Comparison of ENCODE assay signal across 9 cellular contexts in the genomic region with DNA sequence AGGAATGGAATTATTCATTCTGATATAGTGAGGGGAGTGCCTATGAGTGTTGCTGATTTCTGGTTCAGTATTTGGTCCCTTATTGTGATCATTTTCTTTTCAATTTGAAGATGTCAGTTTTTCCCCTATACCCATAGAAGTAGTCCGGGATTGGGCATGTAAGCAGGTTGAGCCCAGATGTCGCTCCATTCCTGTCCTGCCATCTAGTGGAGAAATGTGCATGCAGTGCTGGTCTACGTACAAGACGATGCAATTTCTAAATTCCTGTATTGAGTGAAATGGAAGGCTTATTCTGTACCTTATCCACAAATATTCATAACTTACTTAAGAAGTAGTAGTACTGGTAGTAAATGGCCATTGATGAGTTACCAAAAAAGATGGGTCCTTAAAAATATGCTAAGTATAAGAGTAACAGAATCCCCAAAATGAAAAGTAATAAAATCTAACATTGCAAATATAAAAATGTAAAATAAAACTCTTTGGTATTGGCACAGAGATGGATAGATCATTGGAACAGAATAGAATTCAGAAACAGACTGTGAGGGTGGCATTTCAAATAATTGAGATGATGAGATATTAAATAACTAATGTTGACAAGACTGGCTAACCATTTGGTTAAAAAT.
DNase-seq lines count a peak whose midpoint lies in the region; ATAC-seq lines count a peak whose summit lies in the region.
"Had no signal": no experiment of that assay in that cellular context is flagged by ENCODE, and none has a peak within 500 bp of the region (broad histone marks: within the 10 kb centered on the region; RNA-seq: fewer than 3 reads in every experiment).

No MANE protein-coding gene starts in this region.

- H3K36me3 Mint-ChIP-seq in activated CD8-positive, alpha-beta T cell treated with anti-CD3 and anti-CD28 coated beads, Interleukin-2, amount 10 ng/mL, durations not matched to agents 7 days and 5 days (ENCODE audit: low read depth): no peaks in the 10 kb centered on the region
- H3K36me3 Mint-ChIP-seq: activated naive CD4-positive, alpha-beta T cell treated with anti-CD3 and anti-CD28 coated beads, Interleukin-2, amount 50 U/mL, for 24 hours had no signal

- peak; percentile 94 for ATAC-seq in HG03175 (IDR thresholded peaks at IDR 0.05; ENCODE audit: unreplicated experiment)
- ATAC-seq in activated CD8-positive, alpha-beta T cell treated with anti-CD3 and anti-CD28 coated beads, Interleukin-2, amount 10 ng/mL, durations not matched to agents 7 days and 5 days: no peak

- no peak overlapping the region for H3K27ac Mint-ChIP-seq in activated CD8-positive, alpha-beta T cell treated with anti-CD3 and anti-CD28 coated beads, Interleukin-2, amount 10 ng/mL, durations not matched to agents 7 days and 5 days
- H3K27ac Mint-ChIP-seq: activated naive CD4-positive, alpha-beta T cell treated with anti-CD3 and anti-CD28 coated beads, Interleukin-2, amount 50 U/mL, for 24 hours had no signal

- H3K27me3 Mint-ChIP-seq in activated CD8-positive, alpha-beta T cell treated with anti-CD3 and anti-CD28 coated beads, Interleukin-2, amount 10 ng/mL, durations not matched to agents 7 days and 5 days (ENCODE audit: low read depth): peaks cover 2% of the 10 kb centered on the region

- no peak overlapping the region for H3K4me3 Mint-ChIP-seq in activated CD8-positive, alpha-beta T cell treated with anti-CD3 and anti-CD28 coated beads, Interleukin-2, amount 10 ng/mL, durations not matched to agents 7 days and 5 days
- H3K4me3 Mint-ChIP-seq: activated naive CD4-positive, alpha-beta T cell treated with anti-CD3 and anti-CD28 coated beads, Interleukin-2, amount 50 U/mL, for 24 hours had no signal

- no peaks in the 10 kb centered on the region for H3K9me3 Mint-ChIP-seq in activated CD8-positive, alpha-beta T cell treated with anti-CD3 and anti-CD28 coated beads, Interleukin-2, amount 10 ng/mL, durations not matched to agents 7 days and 5 days (ENCODE audit: insufficient read depth)
- H3K9me3 Mint-ChIP-seq: activated naive CD4-positive, alpha-beta T cell treated with anti-CD3 and anti-CD28 coated beads, Interleukin-2, amount 50 U/mL, for 24 hours had no signal

- no peaks in the 10 kb centered on the region for H3K4me1 Mint-ChIP-seq in activated CD8-positive, alpha-beta T cell treated with anti-CD3 and anti-CD28 coated beads, Interleukin-2, amount 10 ng/mL, durations not matched to agents 7 days and 5 days (ENCODE audit: low read depth)
- H3K4me1 Mint-ChIP-seq: activated naive CD4-positive, alpha-beta T cell treated with anti-CD3 and anti-CD28 coated beads, Interleukin-2, amount 50 U/mL, for 24 hours had no signal

- POLR2A ChIA-PET in activated CD8-positive, alpha-beta T cell treated with anti-CD3 and anti-CD28 coated beads, Interleukin-2, amount 10 ng/mL, durations not matched to agents 7 days and 5 days (lab: Charles Lee): no interaction called here

- CTCF ChIA-PET in activated CD8-positive, alpha-beta T cell treated with anti-CD3 and anti-CD28 coated beads, Interleukin-2, amount 10 ng/mL, durations not matched to agents 7 days and 5 days (lab: Charles Lee): interaction anchor here (0.6 to 1.0 kb wide), 4 partner anchors 9 to 275 kb away, joined by 3 read pairs; no protein-coding TSS in a partner anchor

- peak; percentile 78 for DNase-seq in DMS 273 (lab: John Stamatoyannopoulos, UW; ENCODE audit: unreplicated experiment)
- peak; percentile 3 for DNase-seq in GM19240 (ENCODE audit: insufficient read length, low spot score)
- peak; percentile 70 for DNase-seq in NCI-H2227 (lab: John Stamatoyannopoulos, UW; ENCODE audit: unreplicated experiment)
- DNase-seq in activated CD8-positive, alpha-beta T cell treated with anti-CD3 and anti-CD28 coated beads, Interleukin-2, amount 10 ng/mL, durations not matched to agents 7 days and 5 days: peak; percentile 44
- DNase-seq in fibroblast of the conjunctiva (ENCODE audit: low read depth): peak; percentile 68
- peak in 50 of 56 donors; percentile 2 to 82 (median 55) for DNase-seq in nucleus accumbens (lab: John Stamatoyannopoulos, UW)
- DNase-seq in 8988T: no peak
